8 cellular contexts compared by ENCODE assay signal in the genomic region with DNA sequence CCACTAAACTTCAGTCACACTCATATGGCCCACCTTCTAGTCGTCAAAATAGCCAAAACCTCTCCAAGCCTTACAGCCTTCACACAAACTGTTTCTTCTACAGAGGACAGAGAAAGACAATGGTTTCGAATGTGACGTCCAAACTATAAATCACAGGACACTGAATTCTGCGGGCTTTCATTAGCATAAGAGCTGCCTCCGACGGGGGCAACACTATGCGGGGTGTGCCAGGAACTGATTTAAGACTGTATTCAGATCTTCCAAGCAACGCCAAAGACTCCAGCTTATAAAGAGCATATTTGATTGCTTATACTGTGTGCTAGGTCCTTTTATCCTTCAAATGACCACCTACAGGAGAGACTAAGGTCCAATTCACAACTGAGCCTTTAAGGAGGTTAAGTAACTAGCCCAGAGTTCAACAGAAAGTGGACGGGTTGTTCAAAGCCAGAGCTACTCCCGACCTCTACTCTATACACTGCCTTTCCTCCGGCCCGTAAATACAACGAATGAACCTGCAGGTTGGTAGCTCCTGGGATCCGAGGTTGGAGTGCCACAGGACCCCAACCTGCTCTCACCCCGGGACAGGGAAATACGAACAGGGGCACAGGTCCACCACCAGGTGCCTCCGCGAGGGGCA. TPM values are rescaled to one million over a fixed set of nuclear protein-coding genes. Genes with fewer than 3 reads are reported as not detected.
DNase-seq lines count a peak whose midpoint lies in the region; ATAC-seq, FAIRE-seq and TF ChIP-seq lines count a peak whose summit lies in the region.

No MANE protein-coding gene starts in this region.

- peak overlapping the region; percentile 94 for H3K27ac ChIP-seq in A673 (ENCODE audit: low read depth, low read length, poor library complexity, severe bottlenecking)

- H3K36me3 ChIP-seq in A673 (ENCODE audit: insufficient read depth, low read length, poor library complexity, severe bottlenecking) (peaks cover 6% of the 10 kb centered on the region), mucosa of descending colon (ENCODE audit: low read depth) (no peaks in the 10 kb centered on the region)

- H3K4me1 ChIP-seq in A673 (ENCODE audit: insufficient read depth, low read length, poor library complexity, severe bottlenecking): peaks cover 11% of the 10 kb centered on the region
- peaks cover 7% of the 10 kb centered on the region for H3K4me1 ChIP-seq in mucosa of descending colon (ENCODE audit: low read depth)

- POLR2A ChIA-PET in A673 (lab: Charles Lee; ENCODE audit: low non-redundant PET): no interaction called here

- TF ChIP-seq POLR2A in GM12891 (IDR thresholded peaks at IDR 0.05; ENCODE audit: low read depth, low read length): no peak

- H3K4me3 ChIP-seq in A673 (ENCODE audit: low read depth, low read length, poor library complexity, severe bottlenecking) (peak overlapping the region; percentile 85), GM12865 (ENCODE audit: low read depth, low read length) (peak overlapping the region; percentile 64), choroid plexus epithelial cell (ENCODE audit: low read depth, low read length) (peak overlapping the region; percentile 95), mucosa of descending colon (peak overlapping the region; percentile 56)

- intact Hi-C loops in A673 (cut with micrococcal nuclease; ENCODE audit: unreplicated experiment): loop anchor here (5.0 kb wide), 1 partner anchor 444 kb away; no protein-coding TSS in a partner anchor
- intact Hi-C loops in mucosa of descending colon (cut with DNase I, micrococcal nuclease): loop anchor here in 1 of 2 donors (10.0 kb wide), 1 partner anchor 83 kb away; the partner anchor contains the start of gene CDKL1

- no peaks in the 10 kb centered on the region for H3K9me3 ChIP-seq in A673 (ENCODE audit: low read depth, low read length, poor library complexity, severe bottlenecking)
- H3K9me3 ChIP-seq in mucosa of descending colon: no peaks in the 10 kb centered on the region

- TF ChIP-seq CTCF in A673 (conservative IDR thresholded peaks at IDR 0.05; ENCODE audit: low read depth, low read length) (peak; percentile 29; the same call in 1 of the 2 replicates), GM12865 (IDR thresholded peaks at IDR 0.05; ENCODE audit: insufficient read depth, low read depth, low read length, missing control alignments) (peak; percentile 47), choroid plexus epithelial cell (conservative IDR thresholded peaks at IDR 0.05; ENCODE audit: low read depth, low read length) (peak; percentile 43), mucosa of descending colon (IDR thresholded peaks at IDR 0.05) (no peak)

- CTCF ChIA-PET in A673 (lab: Charles Lee): no interaction called here

- TSS peak; percentile 73 for BruUV-seq in A673 (replicated peaks; lab: Mats Ljungman, UMichigan)

- H3K27me3 ChIP-seq in A673 (replicated peaks; ENCODE audit: insufficient read depth, low read depth, low read length, poor library complexity): no peaks in the 10 kb centered on the region

- ATAC-seq in mucosa of descending colon (no peak), HG03196 (IDR thresholded peaks at IDR 0.05; ENCODE audit: unreplicated experiment) (no peak)

- DNase-seq in A673 (ENCODE audit: low spot score) (peak; percentile 51), GM12865 (ENCODE audit: low read depth) (no peak), NCI-H345 (lab: John Stamatoyannopoulos, UW) (peak; percentile 33), choroid plexus epithelial cell (ENCODE audit: low read depth) (peak; percentile 29), mucosa of descending colon (peak in 1 of 3 donors; percentile 16), DMS114 treated with DMSO at 0.1 percent for 48 hours (lab: John Stamatoyannopoulos, UW; ENCODE audit: unreplicated experiment) (no peak), GM12891 (ENCODE audit: insufficient read length, low spot score) (no peak)

- no peak for FAIRE-seq in GM12891 (lab: Jason Lieb, UNC)

TF ChIP-seq in GM12891, 5 proteins besides CTCF, POLR2A, EP300 and RAD21:
- TF ChIP-seq PAX5 (IDR thresholded peaks at IDR 0.05; ENCODE audit: insufficient read depth, low read length, severe bottlenecking) (no peak), SPI1 (IDR thresholded peaks at IDR 0.05; ENCODE audit: low read depth, low read length) (no peak)

RNA-seq across cellular contexts. Expression of gene L2HGDH, which starts 0.6 kb away (rescaled TPM):
- total RNA-seq in A673 (2021): 17.4 and 22.9 TPM in 2 replicates
- 10 to 100 TPM in 1 of 3 donors, 1 to 10 TPM in 2; 7.2 to 11.2 (median 9.8) TPM for total RNA-seq in mucosa of descending colon
- polyA plus RNA-seq in GM12891 (2012; ENCODE audit: low read depth, missing spikeins): 7.6 TPM

RNA-seq across cellular contexts. Expression of gene DMAC2L, which starts 0.7 kb away (rescaled TPM):
- total RNA-seq in A673 (2021): 18.4 and 20.4 TPM in 2 replicates
- total RNA-seq in mucosa of descending colon: 10 to 100 TPM; 18.9 to 27.6 (median 21.5) TPM
- 18.4 TPM for polyA plus RNA-seq in GM12891 (2012; ENCODE audit: low read depth, missing spikeins)

Comparison
In these comparisons a context has a peak if more than half of its experiments do, and no peak if none do; other contexts are left out.
1. DNase-seq: peak in A673 (single experiment), NCI-H345 (single experiment) and choroid plexus epithelial cell (single experiment); none in GM12865 (single experiment), DMS114 treated with DMSO at 0.1 percent for 48 hours (single experiment) and GM12891 (single experiment).
2. Peak in every context shown above with its lines, with median percentiles within 50 percentile points of each other: H3K4me3 ChIP-seq.